7 cellular contexts compared by ENCODE assay signal in genomic region chr13:83073930-83074329, GRCh38.
DNase-seq lines count a peak whose midpoint lies in the region; TF ChIP-seq lines count a peak whose summit lies in the region.
"Not testable (repeated sequence)": the region's sequence is repeated elsewhere in the genome, so short reads cannot be mapped to it uniquely, and the experiment has no call there.

No MANE protein-coding gene starts in this region.

- H3K4me1 Mint-ChIP-seq in HFFc6 (ENCODE audit: low read depth): peaks cover 25% of the 10 kb centered on the region
- H3K4me1 Mint-ChIP-seq in MCF 10A (ENCODE audit: insufficient read depth, unreplicated experiment): not testable (repeated sequence)

- peaks cover 22% of the 10 kb centered on the region for H3K9me3 Mint-ChIP-seq in HFFc6
- H3K9me3 Mint-ChIP-seq in MCF 10A (ENCODE audit: unreplicated experiment): not testable (repeated sequence)

- peaks cover 33% of the 10 kb centered on the region for H3K4me1 ChIP-seq in adipocyte (ENCODE audit: control insufficient read depth, insufficient read depth, low read length)
- H3K4me1 ChIP-seq in fibroblast of lung (ENCODE audit: control insufficient read depth, extremely low read depth, insufficient read depth, low read length): not testable (repeated sequence)

- H4K20me1 ChIP-seq in fibroblast of lung (ENCODE audit: control insufficient read depth, extremely low read depth, insufficient read depth, low read length): not testable (repeated sequence)

- POLR2A ChIA-PET in MCF 10A (lab: Yijun Ruan, JAX): not testable (repeated sequence)

- intact Hi-C loops in MCF 10A (cut with micrococcal nuclease): not testable (repeated sequence)

- H3K36me3 ChIP-seq in adipocyte (ENCODE audit: control insufficient read depth, insufficient read depth, low read length, severe bottlenecking); fibroblast of lung (ENCODE audit: control insufficient read depth, insufficient read depth, low read length): not testable (repeated sequence)

- H3K4me2 ChIP-seq in fibroblast of lung (ENCODE audit: extremely low read depth, insufficient read depth, low read length): not testable (repeated sequence)

- DNase-seq in EH (ENCODE audit: low read depth) (peak; percentile 70), HFFc6 (peak; percentile 62), adipocyte (ENCODE audit: low read depth) (peak; percentile 52), fibroblast of lung (ENCODE audit: low read depth in 2 of 2) (peak; percentile 41 to 42), glomerular visceral epithelial cell (ENCODE audit: extremely low spot score) (peak; percentile 8), renal cortical epithelial cell (ENCODE audit: low read depth) (peak; percentile 79)
- not testable (repeated sequence) for DNase-seq in MCF 10A (ENCODE audit: unreplicated experiment)

- not testable (repeated sequence) for H3K27me3 Mint-ChIP-seq in HFFc6 (ENCODE audit: insufficient read depth); MCF 10A (ENCODE audit: insufficient read depth, unreplicated experiment)

- H3K27ac Mint-ChIP-seq in HFFc6 (peak overlapping the region; percentile 66), MCF 10A (ENCODE audit: low read depth, unreplicated experiment) (peak overlapping the region; percentile 64)

- CTCF ChIA-PET in MCF 10A (lab: Yijun Ruan, JAX): not testable (repeated sequence)

- H3K9me3 ChIP-seq in adipocyte (ENCODE audit: control insufficient read depth, low read length); fibroblast of lung (ENCODE audit: control insufficient read depth, insufficient read depth, low read depth, low read length): not testable (repeated sequence)

- H3K4me3 ChIP-seq in adipocyte (ENCODE audit: low read length); fibroblast of lung (replicated peaks in 1 of 4; ENCODE audit: control extremely low read depth in 1 of 4, insufficient read depth in 1 of 4, low read depth in 3 of 4, low read length in 4 of 4): not testable (repeated sequence)

- H3K9ac ChIP-seq in adipocyte (ENCODE audit: low read length): peak overlapping the region; percentile 75
- not testable (repeated sequence) for H3K9ac ChIP-seq in fibroblast of lung (ENCODE audit: insufficient read depth, low read length)

- not testable (repeated sequence) for H3K27ac ChIP-seq in fibroblast of lung (ENCODE audit: insufficient read depth, low read length)

- H3K27me3 ChIP-seq in adipocyte (replicated peaks; ENCODE audit: control insufficient read depth, insufficient read depth, low read length); fibroblast of lung (ENCODE audit: control insufficient read depth, insufficient read depth, low read length): not testable (repeated sequence)

- peaks cover 33% of the 10 kb centered on the region for H3K36me3 Mint-ChIP-seq in HFFc6 (ENCODE audit: low read depth)
- not testable (repeated sequence) for H3K36me3 Mint-ChIP-seq in MCF 10A (ENCODE audit: insufficient read depth, unreplicated experiment)

- not testable (repeated sequence) for H3K79me2 ChIP-seq in fibroblast of lung (ENCODE audit: control insufficient read depth, insufficient read depth, low read length)

- not testable (repeated sequence) for H3K4me3 Mint-ChIP-seq in HFFc6; MCF 10A (ENCODE audit: unreplicated experiment)

- BruUV-seq in MCF 10A (replicated peaks; lab: Mats Ljungman, UMichigan): not testable (repeated sequence)

- H2AFZ ChIP-seq in fibroblast of lung (ENCODE audit: low read length): not testable (repeated sequence)

- TF ChIP-seq CTCF in HFFc6 (IDR thresholded peaks at IDR 0.05); MCF 10A (IDR thresholded peaks at IDR 0.05; ENCODE audit: unreplicated experiment); fibroblast of lung (conservative IDR thresholded peaks at IDR 0.05 in 1 of 2, IDR thresholded peaks at IDR 0.05 in 1 of 2; ENCODE audit: low read depth in 1 of 2, low read length in 2 of 2): not testable (repeated sequence)
